ENCODE assay signal across 15 cellular contexts in the genomic region with DNA sequence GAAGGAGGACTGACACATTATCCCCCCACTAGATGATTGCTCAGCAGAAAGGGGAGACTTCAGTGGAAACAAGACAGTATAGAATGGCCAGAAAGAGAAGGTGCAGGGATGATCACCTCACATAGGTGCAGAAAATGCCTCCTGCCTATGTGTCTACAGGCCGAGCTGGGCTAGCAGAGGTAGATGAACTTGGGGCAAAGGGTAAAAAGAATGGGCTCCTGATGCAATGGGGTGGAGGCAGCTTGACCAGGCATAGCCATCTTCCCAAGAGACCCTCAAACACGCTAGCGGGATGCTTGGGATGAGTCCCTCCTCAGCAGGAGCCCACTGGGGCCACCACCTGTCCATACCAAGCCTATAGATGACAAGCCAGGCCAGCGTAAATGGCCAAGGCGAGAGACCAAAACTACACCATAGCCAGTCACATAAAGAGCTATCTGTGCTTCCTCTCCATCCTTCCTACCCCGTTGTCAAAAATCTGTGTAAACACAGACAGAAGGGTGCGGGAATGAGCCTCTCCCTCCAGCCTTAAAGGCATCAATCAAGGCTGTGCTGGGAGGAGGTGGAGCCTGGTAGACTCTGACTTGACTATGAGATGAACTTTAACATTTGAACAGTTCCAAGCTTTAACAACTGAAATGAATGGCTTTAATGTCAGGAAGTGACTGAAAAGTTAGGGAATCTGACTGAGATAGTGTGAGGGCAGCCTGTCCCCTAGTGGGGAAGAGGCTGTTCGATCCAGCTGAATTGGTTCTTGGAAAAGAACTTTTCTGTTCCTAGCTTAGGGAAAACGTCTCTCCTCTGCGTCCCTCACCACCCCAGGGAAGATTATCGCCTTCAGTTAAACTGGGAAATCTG. TPM values are rescaled to one million over a fixed set of nuclear protein-coding genes. Genes with fewer than 3 reads are reported as not detected.
DNase-seq lines count a peak whose midpoint lies in the region; ATAC-seq, FAIRE-seq and TF ChIP-seq lines count a peak whose summit lies in the region.
"Had no signal": no experiment of that assay in that cellular context is flagged by ENCODE, and none has a peak within 500 bp of the region (broad histone marks: within the 10 kb centered on the region; RNA-seq: fewer than 3 reads in every experiment).

No MANE protein-coding gene starts in this region.

- H3K36me3 Mint-ChIP-seq in CD8-positive, alpha-beta T cell, result no peaks in the 10 kb centered on the region
- no peaks in the 10 kb centered on the region for H3K36me3 Mint-ChIP-seq in activated T-helper 2 cell treated with anti-CD3 and anti-CD28 coated beads, Interferon-gamma antibody, Interleukin-2, Interleukin-4, amounts not matched to agents 10 μg/mL and 5 μg/mL and 100 μg/mL, durations not matched to agents 14 hours and 24 hours and 36 hours (ENCODE audit: low read depth)
- H3K36me3 Mint-ChIP-seq: natural killer cell had no signal

- no peak overlapping the region for H3K9ac ChIP-seq in H1 (replicated peaks in 1 of 4; ENCODE audit: extremely low read depth in 1 of 4, low read depth in 3 of 4, low read length in 3 of 4)
- no peak overlapping the region for H3K9ac ChIP-seq in GM23248

- no peak overlapping the region for H3K4me3 ChIP-seq in cardiac muscle cell
- H3K4me3 ChIP-seq in H1 (ENCODE audit: extremely low read depth in 1 of 4, insufficient read depth in 2 of 4, low read depth in 3 of 4, low read length in 4 of 4), result no peak overlapping the region
- no peak overlapping the region for H3K4me3 ChIP-seq in uterus
- H3K4me3 ChIP-seq in GM23248, result no peak overlapping the region
- no peak overlapping the region for H3K4me3 ChIP-seq in CD8-positive, alpha-beta T cell (ENCODE audit: low read depth, low read length)
- H3K4me3 ChIP-seq: tibial artery had no signal

- no peak overlapping the region for H2BK12ac ChIP-seq in H1 (ENCODE audit: low read depth, low read length)

- no peak overlapping the region for H3K4ac ChIP-seq in H1 (replicated peaks; ENCODE audit: insufficient read length, low read depth, low read length)

- H3K79me1 ChIP-seq in H1 (ENCODE audit: low read depth, low read length), result no peaks in the 10 kb centered on the region

- peaks cover 3% of the 10 kb centered on the region for H3K27me3 Mint-ChIP-seq in CD8-positive, alpha-beta T cell (ENCODE audit: low read depth)
- peaks cover 13% of the 10 kb centered on the region for H3K27me3 Mint-ChIP-seq in activated T-helper 2 cell treated with anti-CD3 and anti-CD28 coated beads, Interferon-gamma antibody, Interleukin-2, Interleukin-4, amounts not matched to agents 10 μg/mL and 5 μg/mL and 100 μg/mL, durations not matched to agents 14 hours and 24 hours and 36 hours (ENCODE audit: low read depth)

- H3K23ac ChIP-seq in H1 (ENCODE audit: insufficient read length), result no peak overlapping the region

- no peak for ATAC-seq in Right ventricle myocardium inferior
- ATAC-seq in CD8-positive, alpha-beta T cell, result no peak
- ATAC-seq: esophagus mucosa, natural killer cell had no signal

- WGBS in H1 (ENCODE audit: extremely low coverage in 1 of 2, insufficient coverage in 1 of 2, insufficient read length in 1 of 2, insufficient replicate concordance in 2 of 2, low coverage in 1 of 2, low lambda C conversion rate in 2 of 2, missing lambda C conversion rate in 1 of 2), 2 experiments, result 86% methylated on average over 11 of the region's 11 CpGs; no CpG with 5 or more reads in 1 of the 2 experiments
- 70 to 78% methylated on average over 11 of the region's 11 CpGs for WGBS in GM23248 (ENCODE audit: low coverage in 1 of 2, low lambda C conversion rate in 2 of 2, missing lambda C conversion rate in 2 of 2), 2 experiments

- H3K36me3 ChIP-seq in cardiac muscle cell (no peaks in the 10 kb centered on the region), H1 (ENCODE audit: control insufficient read depth in 2 of 4, insufficient read depth in 4 of 4, low read length in 3 of 4) (no peaks in the 10 kb centered on the region), uterus (no peaks in the 10 kb centered on the region), GM23248 (ENCODE audit: low read depth) (no peaks in the 10 kb centered on the region)
- no peaks in the 10 kb centered on the region for H3K36me3 ChIP-seq in CD8-positive, alpha-beta T cell (ENCODE audit: insufficient read depth, low read length)
- H3K36me3 ChIP-seq: tibial artery had no signal

- no peak overlapping the region for H2BK20ac ChIP-seq in H1 (ENCODE audit: low read length)

- peak; percentile 40 for TF ChIP-seq CTCF in cardiac muscle cell (IDR thresholded peaks at IDR 0.05; ENCODE audit: low read depth, low read length)
- TF ChIP-seq CTCF in H1 (IDR thresholded peaks at IDR 0.05; ENCODE audit: control extremely low read depth in 1 of 3, insufficient read depth in 1 of 3, low read depth in 1 of 3, low read length in 3 of 3), result peak in 2 of 3 experiments; percentile 3 to 43; a peak in 2 of 4 replicates
- peak in 3 of 4 experiments; percentile 7 to 26 (median 10) for TF ChIP-seq CTCF in uterus (IDR thresholded peaks at IDR 0.05)
- no peak for TF ChIP-seq CTCF in CD8-positive, alpha-beta T cell (IDR thresholded peaks at IDR 0.05)

- H3K4me2 ChIP-seq in H1 (ENCODE audit: insufficient read depth in 1 of 2, low read depth in 2 of 2, low read length in 2 of 2) (no peak overlapping the region), GM23248 (ENCODE audit: unreplicated experiment) (no peak overlapping the region)

- peak; percentile 44 for TF ChIP-seq RAD21 in H1 (IDR thresholded peaks at IDR 0.05 in 1 of 2, conservative IDR thresholded peaks at IDR 0.05 in 1 of 2; ENCODE audit: low read depth in 2 of 2, low read length in 2 of 2)

- H3K27ac Mint-ChIP-seq in CD8-positive, alpha-beta T cell, result no peak overlapping the region
- no peak overlapping the region for H3K27ac Mint-ChIP-seq in activated T-helper 2 cell treated with anti-CD3 and anti-CD28 coated beads, Interferon-gamma antibody, Interleukin-2, Interleukin-4, amounts not matched to agents 10 μg/mL and 5 μg/mL and 100 μg/mL, durations not matched to agents 14 hours and 24 hours and 36 hours
- H3K27ac Mint-ChIP-seq: natural killer cell had no signal

- H4K5ac ChIP-seq in H1 (ENCODE audit: insufficient read length, low read depth, low read length), result no peak overlapping the region

- no peaks in the 10 kb centered on the region for H3K9me3 ChIP-seq in cardiac muscle cell (ENCODE audit: low read depth)
- no peaks in the 10 kb centered on the region for H3K9me3 ChIP-seq in H1 (ENCODE audit: insufficient read depth in 2 of 2, low read depth in 1 of 2, low read length in 1 of 2)
- no peaks in the 10 kb centered on the region for H3K9me3 ChIP-seq in uterus
- H3K9me3 ChIP-seq in GM23248 (ENCODE audit: low read depth), result no peaks in the 10 kb centered on the region
- no peaks in the 10 kb centered on the region for H3K9me3 ChIP-seq in CD8-positive, alpha-beta T cell (ENCODE audit: low read length)
- H3K9me3 ChIP-seq: tibial artery had no signal

- no peaks in the 10 kb centered on the region for H3K9me2 ChIP-seq in GM23248 (ENCODE audit: insufficient read depth)

- H3K14ac ChIP-seq in H1 (ENCODE audit: insufficient read length), result no peak overlapping the region

- peaks cover 3% of the 10 kb centered on the region for H3K4me1 ChIP-seq in cardiac muscle cell (ENCODE audit: low read depth)
- no peaks in the 10 kb centered on the region for H3K4me1 ChIP-seq in H1 (replicated peaks in 1 of 4; ENCODE audit: control insufficient read depth in 3 of 4, insufficient read depth in 4 of 4, low read length in 3 of 4)
- H3K4me1 ChIP-seq in uterus, result no peaks in the 10 kb centered on the region
- H3K4me1 ChIP-seq in GM23248 (ENCODE audit: insufficient read depth), result peaks cover 18% of the 10 kb centered on the region
- no peaks in the 10 kb centered on the region for H3K4me1 ChIP-seq in CD8-positive, alpha-beta T cell (ENCODE audit: insufficient read depth, low read length)

- no peaks in the 10 kb centered on the region for H3K27me3 ChIP-seq in cardiac muscle cell
- no peaks in the 10 kb centered on the region for H3K27me3 ChIP-seq in H1 (replicated peaks in 1 of 4; ENCODE audit: control insufficient read depth in 3 of 4, extremely low read depth in 1 of 4, insufficient read depth in 3 of 4, low read length in 3 of 4)
- no peaks in the 10 kb centered on the region for H3K27me3 ChIP-seq in uterus
- no peaks in the 10 kb centered on the region for H3K27me3 ChIP-seq in GM23248 (replicated peaks; ENCODE audit: insufficient read depth)
- H3K27me3 ChIP-seq in CD8-positive, alpha-beta T cell (ENCODE audit: insufficient read depth, low read length), result no peaks in the 10 kb centered on the region
- H3K27me3 ChIP-seq: tibial artery had no signal

- in situ Hi-C loops in GM23248 (cut with MboI), result no loop called here

- no peak overlapping the region for H2BK15ac ChIP-seq in H1 (ENCODE audit: low read length)

- H2BK5ac ChIP-seq in H1 (ENCODE audit: low read depth, low read length), result no peak overlapping the region

- TF ChIP-seq EP300 in H1 (IDR thresholded peaks at IDR 0.05; ENCODE audit: borderline replicate concordance in 1 of 2, low read depth in 2 of 2, low read length in 2 of 2), result no peak

- no peak overlapping the region for H4K91ac ChIP-seq in H1 (replicated peaks; ENCODE audit: insufficient read length, low read length)

- no peak for FAIRE-seq in H1 (lab: Jason Lieb, UNC)

- H4K20me1 ChIP-seq in H1 (replicated peaks in 1 of 2; ENCODE audit: control insufficient read depth in 1 of 2, insufficient read depth in 2 of 2, low read length in 2 of 2), result no peaks in the 10 kb centered on the region
- H4K20me1 ChIP-seq in GM23248 (ENCODE audit: insufficient read depth), result no peaks in the 10 kb centered on the region

- H2AK5ac ChIP-seq in H1 (ENCODE audit: low read depth, low read length), result no peak overlapping the region

- H3K4me1 Mint-ChIP-seq in CD8-positive, alpha-beta T cell (ENCODE audit: low read depth), result no peaks in the 10 kb centered on the region
- H3K4me1 Mint-ChIP-seq in activated T-helper 2 cell treated with anti-CD3 and anti-CD28 coated beads, Interferon-gamma antibody, Interleukin-2, Interleukin-4, amounts not matched to agents 10 μg/mL and 5 μg/mL and 100 μg/mL, durations not matched to agents 14 hours and 24 hours and 36 hours (ENCODE audit: low read depth), result peaks cover 10% of the 10 kb centered on the region

- H4K8ac ChIP-seq in H1 (ENCODE audit: extremely low read depth, insufficient read depth, low read length), result no peak overlapping the region

- intact Hi-C loops in Right ventricle myocardium inferior (cut with DNase I) (no loop called here), uterus (cut with DNase I; ENCODE audit: low total_unique reads) (no loop called here)
- intact Hi-C loops in CD8-positive, alpha-beta T cell (cut with DNase I, micrococcal nuclease), result no loop called here
- intact Hi-C loops in activated T-helper 2 cell treated with anti-CD3 and anti-CD28 coated beads, Interferon-gamma antibody, Interleukin-2, Interleukin-4, amounts not matched to agents 10 μg/mL and 5 μg/mL and 100 μg/mL, durations not matched to agents 14 hours and 24 hours and 36 hours (cut with micrococcal nuclease), result no loop called here

- H3F3A ChIP-seq in GM23248 (ENCODE audit: insufficient read depth), result peaks cover 18% of the 10 kb centered on the region

- H3K79me2 ChIP-seq in H1 (ENCODE audit: control insufficient read depth in 1 of 2, insufficient read depth in 2 of 2, low read length in 2 of 2) (no peaks in the 10 kb centered on the region), GM23248 (ENCODE audit: insufficient read depth) (no peaks in the 10 kb centered on the region)

- H2AFZ ChIP-seq in H1 (ENCODE audit: low read length) (0 out of 2 replicates have a peak overlapping the region, but pooled peaks have one; percentile 3), GM23248 (no peak overlapping the region)

- no peak overlapping the region for H3K18ac ChIP-seq in H1 (ENCODE audit: extremely low read depth, low read length)

- DNase-seq in cardiac muscle cell (ENCODE audit: low read depth in 1 of 2, low spot score in 1 of 2) (peak in 1 of 2 donors; percentile 31), Right ventricle myocardium inferior (ENCODE audit: missing footprints) (no peak), H1 (ENCODE audit: low read depth in 1 of 2, low spot score in 2 of 2) (no peak), lung microvascular endothelial cell (ENCODE audit: low read depth in 2 of 2) (peak; percentile 22 to 45), uterus (no peak), GM23248 (no peak)
- DNase-seq in CD8-positive, alpha-beta T cell, result no peak
- DNase-seq in activated T-helper 2 cell treated with anti-CD3 and anti-CD28 coated beads, Interferon-gamma antibody, Interleukin-2, Interleukin-4, amounts not matched to agents 10 μg/mL and 5 μg/mL and 100 μg/mL, durations not matched to agents 14 hours and 24 hours and 36 hours (ENCODE audit: low spot score), result no peak
- DNase-seq: activated effector memory CD4-positive, alpha-beta T cell treated with Interleukin-2 at 50 U/mL for 16 hours; DMS153; natural killer cell; T-helper 2 cell; tibial artery had no signal

- no peak overlapping the region for H3K56ac ChIP-seq in H1 (replicated peaks; ENCODE audit: insufficient read length, low read depth, low read length)

- CTCF ChIA-PET in H1 (lab: Charles Lee; ENCODE audit: partially characterized antibody), result interaction anchor here (0.6 to 4.7 kb wide), 13 partner anchors 9 to 485 kb away, joined by 3 to 33 read pairs (median 4); no protein-coding TSS in a partner anchor
- CTCF ChIA-PET in CD8-positive, alpha-beta T cell (lab: Charles Lee), result interaction anchor here (1.2 kb wide), 1 partner anchor 19 kb away, joined by 3 read pairs; no protein-coding TSS in a partner anchor

- H3K27ac ChIP-seq in cardiac muscle cell, result no peak overlapping the region
- H3K27ac ChIP-seq in H1 (ENCODE audit: low read depth, low read length), result no peak overlapping the region
- H3K27ac ChIP-seq in uterus, result no peak overlapping the region
- no peak overlapping the region for H3K27ac ChIP-seq in GM23248
- no peak overlapping the region for H3K27ac ChIP-seq in CD8-positive, alpha-beta T cell (ENCODE audit: low read depth, low read length)
- H3K27ac ChIP-seq: tibial artery had no signal

- no peak overlapping the region for H3K4me3 Mint-ChIP-seq in CD8-positive, alpha-beta T cell
- no peak overlapping the region for H3K4me3 Mint-ChIP-seq in activated T-helper 2 cell treated with anti-CD3 and anti-CD28 coated beads, Interferon-gamma antibody, Interleukin-2, Interleukin-4, amounts not matched to agents 10 μg/mL and 5 μg/mL and 100 μg/mL, durations not matched to agents 14 hours and 24 hours and 36 hours (ENCODE audit: low read depth)
- H3K4me3 Mint-ChIP-seq: natural killer cell had no signal

- H3K9me3 Mint-ChIP-seq in CD8-positive, alpha-beta T cell, result no peaks in the 10 kb centered on the region
- H3K9me3 Mint-ChIP-seq in activated T-helper 2 cell treated with anti-CD3 and anti-CD28 coated beads, Interferon-gamma antibody, Interleukin-2, Interleukin-4, amounts not matched to agents 10 μg/mL and 5 μg/mL and 100 μg/mL, durations not matched to agents 14 hours and 24 hours and 36 hours, result no peaks in the 10 kb centered on the region
- H3K9me3 Mint-ChIP-seq: natural killer cell had no signal

- POLR2A ChIA-PET in H1 (lab: Charles Lee; ENCODE audit: partially characterized antibody), result interaction anchor here (0.9 kb wide), 1 partner anchor 59 kb away, joined by 3 read pairs; a partner anchor contains a TSS
- POLR2A ChIA-PET in CD8-positive, alpha-beta T cell (lab: Charles Lee), result interaction anchor here (1.0 kb wide), 1 partner anchor 8 kb away, joined by 5 read pairs; no protein-coding TSS in a partner anchor

- TF ChIP-seq POLR2A in H1 (IDR thresholded peaks at IDR 0.05; ENCODE audit: control extremely low read depth in 1 of 2, low read depth in 2 of 2, low read length in 2 of 2) (no peak), uterus (IDR thresholded peaks at IDR 0.05) (no peak)

- H3K23me2 ChIP-seq in H1 (ENCODE audit: low read depth, low read length), result no peaks in the 10 kb centered on the region

- no peak overlapping the region for H2BK120ac ChIP-seq in H1 (replicated peaks; ENCODE audit: low read depth, low read length)

RNA-seq across cellular contexts. Expression of a gene that starts 10.4 kb away (rescaled TPM):
- total RNA-seq in cardiac muscle cell (not detected in 2 replicates), Right ventricle myocardium inferior (not detected), lung microvascular endothelial cell (not detected in 2 replicates), uterus (1 to 10 TPM in 1 of 4 donors, not detected in 3; 1.6 TPM)
- polyA plus RNA-seq in cardiac muscle cell (not detected in 2 replicates), H1 (2011; rRNA removed) (not detected in 2 replicates), GM23248 (2016; fragmentation: Nextera tagmentation; extraction: Ambion mirVana) (0.09 TPM in 1 of 2 replicates, not detected in the other)
- total RNA-seq in H1 (2021; fragmentation: NEBNext Ultra II Directional; extraction: Animal tissue kit (Norgen Biotek cat#: 25700)), result not detected in 2 replicates
- not detected for polyA plus RNA-seq in H1 (2011; cell fraction: cytosol; rRNA removed)
- polyA plus RNA-seq in H1 (2011; cell fraction: nucleus; rRNA removed), result not detected
- polyA plus RNA-seq in H1 (2012, experiment 1 of 2), result not detected in 4 replicates
- not detected for polyA plus RNA-seq in H1 (2012, experiment 2 of 2)
- polyA plus RNA-seq in H1 (2013, experiment 1 of 2), result not detected
- polyA plus RNA-seq in H1 (2013, experiment 2 of 2), result not detected
- polyA minus RNA-seq in H1 (2011; rRNA and poly(A)+ RNA removed), result not detected in 2 replicates
- polyA minus RNA-seq in H1 (2011; cell fraction: cytosol; rRNA and poly(A)+ RNA removed), result not detected
- not detected for polyA minus RNA-seq in H1 (2011; cell fraction: nucleus; rRNA and poly(A)+ RNA removed)
- not detected in 2 replicates for total RNA-seq in GM23248 (2014; rRNA removed; shearing (Covaris generic))
- total RNA-seq in CD8-positive, alpha-beta T cell, result not detected
- not detected in 2 replicates for total RNA-seq in activated T-helper 2 cell treated with anti-CD3 and anti-CD28 coated beads, Interferon-gamma antibody, Interleukin-2, Interleukin-4, amounts not matched to agents 10 μg/mL and 5 μg/mL and 100 μg/mL, durations not matched to agents 14 hours and 24 hours and 36 hours
- total RNA-seq: A172, natural killer cell had no signal

RNA-seq across cellular contexts. Expression of a gene that starts 58.7 kb away (rescaled TPM):
- total RNA-seq in cardiac muscle cell, result 55.7 and 82.4 TPM in 2 replicates
- 241 and 287 TPM in 2 replicates for polyA plus RNA-seq in cardiac muscle cell
- 66.5 TPM for total RNA-seq in Right ventricle myocardium inferior
- total RNA-seq in H1 (2021; fragmentation: NEBNext Ultra II Directional; extraction: Animal tissue kit (Norgen Biotek cat#: 25700)), result 295 and 297 TPM in 2 replicates
- polyA plus RNA-seq in H1 (2011; rRNA removed), result 226 and 419 TPM in 2 replicates
- polyA plus RNA-seq in H1 (2011; cell fraction: cytosol; rRNA removed), result 341 TPM
- 70.3 TPM for polyA plus RNA-seq in H1 (2011; cell fraction: nucleus; rRNA removed)
- 261 to 393 TPM (median 291 TPM) in 4 replicates for polyA plus RNA-seq in H1 (2012, experiment 1 of 2)
- 311 TPM for polyA plus RNA-seq in H1 (2012, experiment 2 of 2)
- 681 TPM for polyA plus RNA-seq in H1 (2013, experiment 1 of 2)
- 699 TPM for polyA plus RNA-seq in H1 (2013, experiment 2 of 2)
- polyA minus RNA-seq in H1 (2011; rRNA and poly(A)+ RNA removed), result 61.3 and 75.1 TPM in 2 replicates
- polyA minus RNA-seq in H1 (2011; cell fraction: cytosol; rRNA and poly(A)+ RNA removed), result 39.3 TPM
- 49.0 TPM for polyA minus RNA-seq in H1 (2011; cell fraction: nucleus; rRNA and poly(A)+ RNA removed)
- total RNA-seq in lung microvascular endothelial cell, result 168 and 197 TPM in 2 replicates
- total RNA-seq in uterus, result 100 to 1,000 TPM in 3 of 4 donors, 10 to 100 TPM in 1; 97.6 to 295 (median 124) TPM
- 223 and 251 TPM in 2 replicates for total RNA-seq in GM23248 (2014; rRNA removed; shearing (Covaris generic))
- 952 and 958 TPM in 2 replicates for polyA plus RNA-seq in GM23248 (2016; fragmentation: Nextera tagmentation; extraction: Ambion mirVana)
- total RNA-seq in CD8-positive, alpha-beta T cell, result 10 to 100 TPM; 16.0 to 18.0 TPM
- 539 and 551 TPM in 2 replicates for total RNA-seq in activated T-helper 2 cell treated with anti-CD3 and anti-CD28 coated beads, Interferon-gamma antibody, Interleukin-2, Interleukin-4, amounts not matched to agents 10 μg/mL and 5 μg/mL and 100 μg/mL, durations not matched to agents 14 hours and 24 hours and 36 hours

Comparison
In these comparisons a context has a peak if more than half of its experiments do, and no peak if none do; other contexts are left out.
1. DNase-seq: peak in lung microvascular endothelial cell (2 of 2); none in Right ventricle myocardium inferior (single experiment), H1 (0 of 2), uterus (0 of 2), GM23248 (single experiment), CD8-positive, alpha-beta T cell (0 of 7) and activated T-helper 2 cell treated with anti-CD3 and anti-CD28 coated beads, Interferon-gamma antibody, Interleukin-2, Interleukin-4, amounts not matched to agents 10 μg/mL and 5 μg/mL and 100 μg/mL, durations not matched to agents 14 hours and 24 hours and 36 hours (single experiment).